In the genomic region with DNA sequence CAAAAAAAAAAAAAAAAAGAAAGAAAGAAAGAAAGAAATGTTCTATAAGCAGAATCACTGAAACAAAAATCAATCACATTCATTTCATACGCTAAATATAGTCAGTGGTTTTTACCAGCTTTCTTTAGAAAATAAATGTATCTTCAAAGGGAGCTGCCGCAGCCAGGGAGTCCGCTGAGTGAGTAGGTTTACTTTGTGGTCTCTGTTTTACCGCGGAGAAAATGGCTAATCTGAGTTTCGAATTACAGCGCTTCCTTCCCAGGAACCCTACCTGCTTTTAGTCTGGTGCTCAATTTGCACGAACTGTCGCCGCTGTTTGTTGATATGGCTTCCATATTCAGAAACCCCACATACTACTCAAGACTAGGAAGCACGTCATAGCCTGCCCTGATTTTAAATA, we compare ENCODE assay signal across 20 cellular contexts.
"Had no signal": no experiment of that assay in that cellular context is flagged by ENCODE, and none has a peak within 500 bp of the region (broad histone marks: within the 10 kb centered on the region; RNA-seq: fewer than 3 reads in every experiment).

No MANE protein-coding gene starts in this region.

- H3K4me1 ChIP-seq: colonic mucosa, tibial artery, uterus had no signal

- DNase-seq: activated CD4-positive, alpha-beta T cell treated with anti-CD3 and anti-CD28 coated beads, Interleukin-2, amount 50 U/mL, for 1 hour; activated CD4-positive, CD25-positive, alpha-beta regulatory T cell treated with anti-CD3 and anti-CD28 coated beads, Interleukin-2, amount 50 U/mL, for 72 hours; activated CD8-positive, alpha-beta memory T cell treated with anti-CD3 and anti-CD28 coated beads, Interleukin-2, amount 50 U/mL, for 4 hours; activated effector memory CD4-positive, alpha-beta T cell treated with Interleukin-2 at 50 U/mL for 16 hours; activated naive CD4-positive, alpha-beta T cell treated with anti-CD3 and anti-CD28 coated beads, Interleukin-2, amount 10 ng/mL, durations not matched to agents 7 days and 5 days; activated naive CD8-positive, alpha-beta T cell treated with anti-CD3 and anti-CD28 coated beads, Interleukin-2, amount 50 U/mL, for 24 hours; activated T-cell treated with anti-CD3 and anti-CD28 coated beads, Interleukin-2, amount 50 U/mL, for 4 hours; aorta; colonic mucosa; endodermal cell; foreskin fibroblast; immature natural killer cell; kidney glomerular epithelial cell; left ventricle myocardium superior; stimulated activated CD4-positive, alpha-beta T cell treated with anti-CD3 and anti-CD28 coated beads, Interleukin-2, amount 100 ng/mL, for 24 hours; stimulated activated naive CD8-positive, alpha-beta T cell treated with anti-CD3 and anti-CD28 coated beads, Interleukin-15, Interleukin-2, amounts not matched to agents 100 U/mL and 50 U/mL, for 24 hours; substantia nigra; tibial artery; uterus had no signal

- H3K9me3 ChIP-seq: colonic mucosa, tibial artery, uterus had no signal

- H3K36me3 ChIP-seq: colonic mucosa, tibial artery, uterus had no signal

- ATAC-seq: activated naive CD8-positive, alpha-beta T cell treated with anti-CD3 and anti-CD28 coated beads, Interleukin-2, amount 50 U/mL, for 24 hours; activated T-cell treated with anti-CD3 and anti-CD28 coated beads, Interleukin-2, amount 50 U/mL, for 4 hours; left ventricle myocardium superior; stimulated activated naive CD8-positive, alpha-beta T cell treated with anti-CD3 and anti-CD28 coated beads, Interleukin-15, Interleukin-2, amounts not matched to agents 100 U/mL and 50 U/mL, for 24 hours had no signal

- H3K4me3 ChIP-seq: colonic mucosa, tibial artery, uterus had no signal

- H3K27me3 ChIP-seq: colonic mucosa, uterus had no signal

- H3K27ac ChIP-seq: colonic mucosa, epithelial cell of prostate, tibial artery, uterus had no signal
